Comparison of ENCODE assay signal across 9 cellular contexts in the genomic region with DNA sequence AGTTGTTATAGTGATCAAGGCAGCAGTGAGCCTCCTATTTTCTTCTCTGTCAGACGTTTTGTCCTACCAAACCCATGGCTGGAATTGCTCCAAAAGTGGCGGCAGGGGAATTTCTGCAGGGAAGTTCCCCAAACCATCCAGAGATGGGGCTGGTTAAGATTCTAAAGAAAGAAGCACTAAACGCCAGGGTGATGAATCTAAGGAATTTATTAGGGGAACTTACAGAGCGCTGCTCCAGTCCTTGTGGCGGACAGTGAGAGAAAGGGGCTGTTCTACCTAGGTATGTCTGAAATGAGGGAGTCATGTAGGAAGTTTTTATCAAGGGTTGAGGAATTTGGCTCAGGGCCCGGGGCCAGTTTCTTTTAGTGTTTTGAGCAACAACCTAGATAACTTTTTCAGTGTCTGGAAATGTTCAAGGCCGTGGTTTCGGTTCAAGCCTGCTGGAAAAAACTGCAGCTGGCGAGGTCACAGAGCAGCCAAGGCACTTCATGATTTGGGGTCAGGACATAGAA.
A peak's percentile ranks its signal among the peaks of the same experiment; 100 is the strongest.
DNase-seq lines count a peak whose midpoint lies in the region; ATAC-seq and TF ChIP-seq lines count a peak whose summit lies in the region.
"Had no signal": no experiment of that assay in that cellular context is flagged by ENCODE, and none has a peak within 500 bp of the region (broad histone marks: within the 10 kb centered on the region; RNA-seq: fewer than 3 reads in every experiment).

No MANE protein-coding gene starts in this region.

- no peak overlapping the region for H3K4me3 Mint-ChIP-seq in activated CD8-positive, alpha-beta T cell treated with anti-CD3 and anti-CD28 coated beads for 36 hours
- H3K4me3 Mint-ChIP-seq: central memory CD8-positive, alpha-beta T cell had no signal

- POLR2A ChIA-PET in AG04449 (lab: Yijun Ruan, JAX) = no interaction called here
- POLR2A ChIA-PET in activated CD8-positive, alpha-beta T cell treated with anti-CD3 and anti-CD28 coated beads for 36 hours (lab: Charles Lee) = no interaction called here

- no peak overlapping the region for H3K4me3 ChIP-seq in AG04449 (ENCODE audit: low read depth, low read length)

- peaks cover 4% of the 10 kb centered on the region for H3K9me3 Mint-ChIP-seq in activated CD8-positive, alpha-beta T cell treated with anti-CD3 and anti-CD28 coated beads for 36 hours

- no peak overlapping the region for H3K27ac ChIP-seq in epithelial cell of prostate

- no peaks in the 10 kb centered on the region for H3K27me3 Mint-ChIP-seq in activated CD8-positive, alpha-beta T cell treated with anti-CD3 and anti-CD28 coated beads for 36 hours
- H3K27me3 Mint-ChIP-seq: central memory CD8-positive, alpha-beta T cell had no signal

- peaks cover 30% of the 10 kb centered on the region for H3K4me1 Mint-ChIP-seq in activated CD8-positive, alpha-beta T cell treated with anti-CD3 and anti-CD28 coated beads for 36 hours (ENCODE audit: low read depth)

- DNase-seq in AG04449 (ENCODE audit: low read depth, low spot score) = peak; percentile 84
- DNase-seq in LoVo (ENCODE audit: low spot score) = peak; percentile 61
- DNase-seq in epithelial cell of prostate (ENCODE audit: low read depth, low spot score) = peak; percentile 22
- peak; percentile 34 for DNase-seq in myocyte (ENCODE audit: low read depth)
- no peak for DNase-seq in activated CD8-positive, alpha-beta T cell treated with anti-CD3 and anti-CD28 coated beads for 36 hours
- no peak for DNase-seq in NCI-H146 (lab: John Stamatoyannopoulos, UW)
- no peak for DNase-seq in stimulated activated CD4-positive, alpha-beta T cell treated with anti-CD3 and anti-CD28 coated beads, Interleukin-1b, Interleukin-23, amount 100 ng/mL, for 48 hours

- intact Hi-C loops in activated CD8-positive, alpha-beta T cell treated with anti-CD3 and anti-CD28 coated beads for 36 hours (cut with micrococcal nuclease) = loop anchor here (5.0 kb wide), 1 partner anchor 348 kb away; no protein-coding TSS in a partner anchor

- no peak for ATAC-seq in activated CD8-positive, alpha-beta T cell treated with anti-CD3 and anti-CD28 coated beads for 36 hours
- ATAC-seq in activated CD4-positive, CD25-positive, alpha-beta regulatory T cell treated with anti-CD3 and anti-CD28 coated beads, Interleukin-2, amount 50 U/mL, for 24 hours = no peak

- no peak for TF ChIP-seq CTCF in AG04449 (IDR thresholded peaks at IDR 0.05; ENCODE audit: insufficient read depth, low read length, missing control alignments)
- no peak for TF ChIP-seq CTCF in activated CD8-positive, alpha-beta T cell treated with anti-CD3 and anti-CD28 coated beads for 36 hours (IDR thresholded peaks at IDR 0.05)

- CTCF ChIA-PET in AG04449 (lab: Yijun Ruan, JAX) = no interaction called here
- CTCF ChIA-PET in activated CD8-positive, alpha-beta T cell treated with anti-CD3 and anti-CD28 coated beads for 36 hours (lab: Charles Lee) = interaction anchor here (0.8 kb wide), 1 partner anchor 84 kb away, joined by 3 read pairs; no protein-coding TSS in a partner anchor

- H3K27ac Mint-ChIP-seq in activated CD8-positive, alpha-beta T cell treated with anti-CD3 and anti-CD28 coated beads for 36 hours = no peak overlapping the region

- H3K36me3 Mint-ChIP-seq in activated CD8-positive, alpha-beta T cell treated with anti-CD3 and anti-CD28 coated beads for 36 hours (ENCODE audit: low read depth) = peaks cover 5% of the 10 kb centered on the region

Comparison
In these comparisons a context has a peak if more than half of its experiments do, and no peak if none do; other contexts are left out.
1. DNase-seq: peak in AG04449 (single experiment), LoVo (single experiment), epithelial cell of prostate (single experiment) and myocyte (single experiment); none in activated CD8-positive, alpha-beta T cell treated with anti-CD3 and anti-CD28 coated beads for 36 hours (single experiment), NCI-H146 (single experiment) and stimulated activated CD4-positive, alpha-beta T cell treated with anti-CD3 and anti-CD28 coated beads, Interleukin-1b, Interleukin-23, amount 100 ng/mL, for 48 hours (single experiment).